ENCODE assay signal across 11 cellular contexts in the genomic region with DNA sequence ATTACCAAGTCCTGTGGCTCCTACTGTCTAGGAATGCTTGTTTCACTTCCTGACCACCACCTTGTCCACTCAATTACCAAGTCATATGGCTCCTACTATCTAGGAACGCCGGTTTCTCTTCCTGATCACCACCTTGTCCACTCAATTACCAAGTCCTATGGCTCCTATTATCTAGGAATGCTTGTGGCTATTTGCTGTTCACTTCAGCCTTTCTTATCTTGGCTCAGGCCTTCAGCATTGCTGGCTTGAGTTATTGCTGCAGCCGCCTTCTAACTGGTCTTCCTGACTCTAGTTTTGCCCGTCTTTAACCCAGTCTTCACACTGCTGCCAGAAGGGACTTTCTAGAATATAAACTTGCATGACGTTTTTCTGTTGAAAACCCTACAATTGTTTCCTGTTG.
"Had no signal": no experiment of that assay in that cellular context is flagged by ENCODE, and none has a peak within 500 bp of the region (broad histone marks: within the 10 kb centered on the region; RNA-seq: fewer than 3 reads in every experiment).

No MANE protein-coding gene starts in this region.

- H3K4me1 ChIP-seq: gastroesophageal sphincter, heart left ventricle, left lung, prostate gland, right atrium auricular region, thyroid gland had no signal

- DNase-seq: cortex of kidney, left lung, natural killer cell had no signal

- H3K4me2 ChIP-seq: smooth muscle cell had no signal

- H3K36me3 ChIP-seq: gastroesophageal sphincter, heart left ventricle, left lung, prostate gland, right atrium auricular region, stomach, thyroid gland had no signal

- H3K27ac ChIP-seq: foreskin keratinocyte, gastroesophageal sphincter, heart left ventricle, left lung, prostate gland, right atrium auricular region, thyroid gland had no signal

- H3K27me3 ChIP-seq: gastroesophageal sphincter, right atrium auricular region, stomach, thyroid gland had no signal

- H3K9me3 ChIP-seq: gastroesophageal sphincter, heart left ventricle, left lung, prostate gland, right atrium auricular region, stomach, thyroid gland had no signal

- ATAC-seq: gastroesophageal sphincter had no signal

- H3K4me3 ChIP-seq: gastroesophageal sphincter, heart left ventricle, left lung, prostate gland, right atrium auricular region, smooth muscle cell, stomach, thyroid gland had no signal
